Comparison of ENCODE assay signal across 8 cellular contexts in genomic region chr10:29619273-29619672, GRCh38. TPM values are rescaled to one million over a fixed set of nuclear protein-coding genes. Genes with fewer than 3 reads are reported as not detected.
DNase-seq lines count a peak whose midpoint lies in the region; ATAC-seq, FAIRE-seq and TF ChIP-seq lines count a peak whose summit lies in the region.

No MANE protein-coding gene starts in this region.

- H3K4me3 Mint-ChIP-seq in endodermal cell (no peak overlapping the region), mesothelial cell of epicardium (no peak overlapping the region)

- peak overlapping the region; percentile 78 for H3K4me2 ChIP-seq in A549

- WGBS in A549 (ENCODE audit: missing lambda C conversion rate): 5% methylated on average over 5 of the region's 5 CpGs
- WGBS in endodermal cell (ENCODE audit: insufficient coverage in 1 of 2, insufficient read length in 1 of 2), 2 experiments: 85 to 100% methylated on average over 2 to 5 of the region's 5 CpGs

- TF ChIP-seq CTCF in A549 (IDR thresholded peaks at IDR 0.05): no peak
- no peak for TF ChIP-seq CTCF in endodermal cell (conservative IDR thresholded peaks at IDR 0.05)
- TF ChIP-seq CTCF in mesothelial cell of epicardium (IDR thresholded peaks at IDR 0.05; ENCODE audit: unreplicated experiment): no peak

- H3K27me3 ChIP-seq in endodermal cell (ENCODE audit: control insufficient read depth, insufficient read depth, low read length, poor library complexity, severe bottlenecking): no peaks in the 10 kb centered on the region

- TF ChIP-seq EP300 in A549 (IDR thresholded peaks at IDR 0.05): no peak

- H3K36me3 Mint-ChIP-seq in endodermal cell (ENCODE audit: low read depth): peaks cover 4% of the 10 kb centered on the region
- peaks cover 4% of the 10 kb centered on the region for H3K36me3 Mint-ChIP-seq in mesothelial cell of epicardium

- no peak overlapping the region for H3K9ac ChIP-seq in endodermal cell (ENCODE audit: extremely low read depth, low read length, poor library complexity, severe bottlenecking)

- POLR2A ChIA-PET in A549 (lab: Yijun Ruan, JAX): interaction anchor here (1.5 kb wide), 1 partner anchor 11 kb away, joined by 6 read pairs; no protein-coding TSS in a partner anchor

- peak overlapping the region; percentile 31 to 73 for H3K27ac ChIP-seq in A549
- no peak overlapping the region for H3K27ac ChIP-seq in endodermal cell (ENCODE audit: low read depth, low read length)

- FAIRE-seq in A549 (lab: Jason Lieb, UNC): peak; percentile 32

- H3K9me3 ChIP-seq in A549: no peaks in the 10 kb centered on the region
- H3K9me3 ChIP-seq in endodermal cell (ENCODE audit: control insufficient read depth, low read length): peaks cover 9% of the 10 kb centered on the region

- peak in 1 of 2 experiments; percentile 71; a peak in 4 of 6 replicates for ATAC-seq in A549

- H3K4me1 Mint-ChIP-seq in endodermal cell: peaks cover 41% of the 10 kb centered on the region
- H3K4me1 Mint-ChIP-seq in mesothelial cell of epicardium: peaks cover 42% of the 10 kb centered on the region

- peaks cover 40% of the 10 kb centered on the region for H3K4me1 ChIP-seq in A549
- H3K4me1 ChIP-seq in endodermal cell (ENCODE audit: control insufficient read depth, insufficient read depth, low read length): peaks cover 6% of the 10 kb centered on the region

- DNase-seq in A549 (ENCODE audit: low read depth in 1 of 2, low spot score in 1 of 2) (peak; percentile 15 to 30), M059J (ENCODE audit: low read depth) (peak; percentile 63), endodermal cell (no peak), mesothelial cell of epicardium (ENCODE audit: low spot score in 2 of 2, unreplicated experiment in 2 of 2) (no peak), middle frontal gyrus (ENCODE audit: extremely low spot score, low spot score) (no peak), NCI-H1694 treated with DMSO at 0.1 percent for 48 hours (lab: John Stamatoyannopoulos, UW) (no peak), GF-D8 (lab: John Stamatoyannopoulos, UW) (no peak)
- DNase-seq in activated effector memory CD4-positive, alpha-beta T cell treated with Interleukin-2 at 50 U/mL for 16 hours: no peak

- H3K4me3 ChIP-seq in A549 (0 out of 3 replicates have a peak overlapping the region, but pooled peaks have one; percentile 14), endodermal cell (ENCODE audit: low read length) (no peak overlapping the region)

- no peaks in the 10 kb centered on the region for H3K27me3 Mint-ChIP-seq in endodermal cell (ENCODE audit: insufficient read depth)
- H3K27me3 Mint-ChIP-seq in mesothelial cell of epicardium (ENCODE audit: low read depth): no peaks in the 10 kb centered on the region

- CTCF ChIA-PET in A549 (lab: Yijun Ruan, JAX): interaction anchor here (0.7 to 2.1 kb wide), 6 partner anchors 9 to 117 kb away, joined by 3 to 7 read pairs (median 4); no protein-coding TSS in a partner anchor

- no peak for TF ChIP-seq POLR2A in A549 (IDR thresholded peaks at IDR 0.05; ENCODE audit: low read length)

- H3K27ac Mint-ChIP-seq in endodermal cell (peak overlapping the region; percentile 27), mesothelial cell of epicardium (peak overlapping the region; percentile 86)

- H3K9me3 Mint-ChIP-seq in endodermal cell: no peaks in the 10 kb centered on the region
- no peaks in the 10 kb centered on the region for H3K9me3 Mint-ChIP-seq in mesothelial cell of epicardium

- H3K36me3 ChIP-seq in endodermal cell (ENCODE audit: control insufficient read depth, insufficient read depth, low read length): no peaks in the 10 kb centered on the region

- TF ChIP-seq RAD21 in A549 (conservative IDR thresholded peaks at IDR 0.05 in 1 of 2, IDR thresholded peaks at IDR 0.05 in 1 of 2): no peak

TF ChIP-seq in A549, 52 proteins besides CTCF, POLR2A, EP300 and RAD21:
- TF ChIP-seq ZNF302 (CRISPR knock-in tag; IDR thresholded peaks at IDR 0.05) (no peak), KDM1A (IDR thresholded peaks at IDR 0.05; ENCODE audit: low read depth) (no peak), GATA3 (IDR thresholded peaks at IDR 0.05; ENCODE audit: borderline replicate concordance) (peak; percentile 28; the same call in 1 of the 2 replicates), ATOH8 (CRISPR knock-in tag; IDR thresholded peaks at IDR 0.05; ENCODE audit: low read depth) (no peak), CEBPB (IDR thresholded peaks at IDR 0.05) (0 out of 4 replicates have a peak, but pooled peaks of 1 of the 2 experiments have one; percentile 2), ZFP36 (IDR thresholded peaks at IDR 0.05; ENCODE audit: borderline replicate concordance, partially characterized antibody) (no peak), MAX (IDR thresholded peaks at IDR 0.05) (no peak), FOSL2 (IDR thresholded peaks at IDR 0.05) (no peak), FOSL2 (CRISPR knock-in tag; IDR thresholded peaks at IDR 0.05) (peak; percentile 43; the same call in 1 of the 2 replicates)

RNA-seq across cellular contexts. Expression of gene SVIL, which starts 15.5 kb away (rescaled TPM):
- 20.4 and 26.7 TPM in 2 replicates for polyA plus RNA-seq in A549 (2011; rRNA removed)
- polyA plus RNA-seq in A549 (2012; cell fraction: cytosol; rRNA removed): 4.1 and 4.3 TPM in 2 replicates
- 11.7 and 14.1 TPM in 2 replicates for polyA plus RNA-seq in A549 (2012; cell fraction: nucleus; rRNA removed)
- polyA plus RNA-seq in A549 (2017; fragmentation: RNase III; extraction: RNeasy Plus Mini Kit Qiagen cat#74134 plus additional on column Dnase treatment): 9.6 to 12.1 TPM (median 12.0 TPM) in 3 replicates
- 23.6 and 32.6 TPM in 2 replicates for polyA minus RNA-seq in A549 (2011; rRNA and poly(A)+ RNA removed)
- total RNA-seq in M059J (2014; rRNA removed; shearing (Covaris generic)): 0.84 and 0.94 TPM in 2 replicates
- 10 to 100 TPM; 25.2 to 32.9 TPM for total RNA-seq in endodermal cell
- polyA plus RNA-seq in endodermal cell (2013, experiment 1 of 2): 21.7 TPM
- 17.3 TPM for polyA plus RNA-seq in endodermal cell (2013, experiment 2 of 2)
- 281 to 302 TPM (median 293 TPM) in 3 replicates for total RNA-seq in mesothelial cell of epicardium

Comparison
In these comparisons a context has a peak if more than half of its experiments do, and no peak if none do; other contexts are left out.
1. DNase-seq: peak in A549 (2 of 2) and M059J (single experiment); none in endodermal cell (single experiment), mesothelial cell of epicardium (0 of 2), middle frontal gyrus (single experiment), NCI-H1694 treated with DMSO at 0.1 percent for 48 hours (single experiment), GF-D8 (single experiment) and activated effector memory CD4-positive, alpha-beta T cell treated with Interleukin-2 at 50 U/mL for 16 hours (single experiment).
2. RNA of gene SVIL, which starts 15.5 kb away (total RNA-seq): 281 to 302 TPM in mesothelial cell of epicardium and 25.2 to 32.9 TPM in endodermal cell; 0.84 to 0.94 TPM in M059J; every median in the first group is over 10 times any median in the second.